Comparison of ENCODE assay signal across 29 cellular contexts in the genomic region with DNA sequence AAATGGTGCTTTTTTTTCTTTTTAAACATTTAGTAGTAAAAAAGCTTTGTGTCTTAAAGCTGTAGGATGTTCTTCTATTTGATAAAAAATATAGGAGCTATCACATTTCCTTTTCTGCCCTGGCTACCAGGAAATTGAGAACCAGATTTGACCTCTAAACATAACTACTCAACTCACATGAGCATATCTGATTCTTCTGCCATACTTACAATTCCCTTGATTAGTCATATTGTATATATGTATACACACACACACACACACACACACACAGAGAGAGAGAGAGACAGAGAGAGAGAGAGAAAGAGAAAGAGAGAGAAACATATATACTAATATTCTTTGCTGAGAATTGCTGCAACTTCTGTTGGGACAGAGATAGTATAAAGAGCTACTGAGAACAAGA. TPM values are rescaled to one million over a fixed set of nuclear protein-coding genes. Genes with fewer than 3 reads are reported as not detected.
DNase-seq lines count a peak whose midpoint lies in the region; TF ChIP-seq lines count a peak whose summit lies in the region.
"Had no signal": no experiment of that assay in that cellular context is flagged by ENCODE, and none has a peak within 500 bp of the region (broad histone marks: within the 10 kb centered on the region; RNA-seq: fewer than 3 reads in every experiment).

No MANE protein-coding gene starts in this region.

- TF ChIP-seq CTCF in fibroblast of villous mesenchyme (IDR thresholded peaks at IDR 0.05; ENCODE audit: insufficient read depth, low read depth, low read length) = no peak
- no peak for TF ChIP-seq CTCF in GM20000 (IDR thresholded peaks at IDR 0.05; ENCODE audit: extremely low read depth, missing control alignments)

- CTCF ChIA-PET in activated naive CD4-positive, alpha-beta T cell treated with anti-CD3 and anti-CD28 coated beads, Interleukin-2, amount 10 ng/mL, durations not matched to agents 7 days and 5 days (lab: Charles Lee) = no interaction called here

- no peaks in the 10 kb centered on the region for H3K9me3 Mint-ChIP-seq in activated naive CD4-positive, alpha-beta T cell treated with anti-CD3 and anti-CD28 coated beads, Interleukin-2, amount 50 U/mL, for 24 hours
- H3K9me3 Mint-ChIP-seq in activated naive CD4-positive, alpha-beta T cell treated with anti-CD3 and anti-CD28 coated beads, Interleukin-2, amount 10 ng/mL, durations not matched to agents 7 days and 5 days = peaks cover 3% of the 10 kb centered on the region
- peaks cover 0 to 1% (median 0%) of the 10 kb centered on the region in 6 donors for H3K9me3 Mint-ChIP-seq in immature natural killer cell

- DNase-seq in activated naive CD4-positive, alpha-beta T cell treated with anti-CD3 and anti-CD28 coated beads, Interleukin-2, amount 10 ng/mL, durations not matched to agents 7 days and 5 days = no peak
- peak; percentile 31 for DNase-seq in LHCN-M2 (ENCODE audit: low read depth)
- DNase-seq in fibroblast of villous mesenchyme (ENCODE audit: low read depth) = peak; percentile 5
- DNase-seq in medulla oblongata (ENCODE audit: extremely low spot score) = no peak
- DNase-seq in GM20000 (ENCODE audit: low spot score) = no peak
- no peak for DNase-seq in immature natural killer cell
- DNase-seq: AML-193; CD4-positive, alpha-beta T cell; EL; GF-D8; Kasumi-1; MV-4-11; NCI-H1105; NCI-H146; NCI-H1930; NCI-H446 treated with DMSO at 0.1 percent for 48 hours; NCI-H526; NCI-H82; NK-92 treated with Interleukin-12 subunit alpha and Interleukin-12 subunit beta, amount 100 ng/mL, for 24 hours; PC-3; SK-N-SH had no signal

- no peaks in the 10 kb centered on the region for H3K4me1 Mint-ChIP-seq in activated naive CD4-positive, alpha-beta T cell treated with anti-CD3 and anti-CD28 coated beads, Interleukin-2, amount 50 U/mL, for 24 hours
- no peaks in the 10 kb centered on the region for H3K4me1 Mint-ChIP-seq in activated naive CD4-positive, alpha-beta T cell treated with anti-CD3 and anti-CD28 coated beads, Interleukin-2, amount 10 ng/mL, durations not matched to agents 7 days and 5 days
- no peaks in the 10 kb centered on the region for H3K4me1 Mint-ChIP-seq in immature natural killer cell

- H3K36me3 Mint-ChIP-seq in activated naive CD4-positive, alpha-beta T cell treated with anti-CD3 and anti-CD28 coated beads, Interleukin-2, amount 50 U/mL, for 24 hours = peaks cover 22% of the 10 kb centered on the region
- H3K36me3 Mint-ChIP-seq in activated naive CD4-positive, alpha-beta T cell treated with anti-CD3 and anti-CD28 coated beads, Interleukin-2, amount 10 ng/mL, durations not matched to agents 7 days and 5 days = peaks cover 47% of the 10 kb centered on the region
- peaks cover 21 to 39% (median 29%) of the 10 kb centered on the region in 3 donors for H3K36me3 Mint-ChIP-seq in immature natural killer cell

- peak overlapping the region; percentile 5 for H3K27ac Mint-ChIP-seq in activated naive CD4-positive, alpha-beta T cell treated with anti-CD3 and anti-CD28 coated beads, Interleukin-2, amount 50 U/mL, for 24 hours
- no peak overlapping the region for H3K27ac Mint-ChIP-seq in activated naive CD4-positive, alpha-beta T cell treated with anti-CD3 and anti-CD28 coated beads, Interleukin-2, amount 10 ng/mL, durations not matched to agents 7 days and 5 days
- H3K27ac Mint-ChIP-seq in immature natural killer cell = no peak overlapping the region
- H3K27ac Mint-ChIP-seq: CD4-positive, alpha-beta T cell had no signal

- no peak overlapping the region for H3K4me3 Mint-ChIP-seq in activated naive CD4-positive, alpha-beta T cell treated with anti-CD3 and anti-CD28 coated beads, Interleukin-2, amount 50 U/mL, for 24 hours
- no peak overlapping the region for H3K4me3 Mint-ChIP-seq in activated naive CD4-positive, alpha-beta T cell treated with anti-CD3 and anti-CD28 coated beads, Interleukin-2, amount 10 ng/mL, durations not matched to agents 7 days and 5 days
- no peak overlapping the region for H3K4me3 Mint-ChIP-seq in immature natural killer cell
- H3K4me3 Mint-ChIP-seq: CD4-positive, alpha-beta T cell had no signal

- H3K27me3 Mint-ChIP-seq in activated naive CD4-positive, alpha-beta T cell treated with anti-CD3 and anti-CD28 coated beads, Interleukin-2, amount 50 U/mL, for 24 hours = no peaks in the 10 kb centered on the region
- no peaks in the 10 kb centered on the region for H3K27me3 Mint-ChIP-seq in activated naive CD4-positive, alpha-beta T cell treated with anti-CD3 and anti-CD28 coated beads, Interleukin-2, amount 10 ng/mL, durations not matched to agents 7 days and 5 days
- H3K27me3 Mint-ChIP-seq in immature natural killer cell (ENCODE audit: low read depth in 3 of 3) = no peaks in the 10 kb centered on the region
- H3K27me3 Mint-ChIP-seq: CD4-positive, alpha-beta T cell had no signal

- H3K4me3 ChIP-seq in fibroblast of villous mesenchyme (ENCODE audit: low read depth, low read length) = no peak overlapping the region
- H3K4me3 ChIP-seq: BLaER1 treated with 17β-estradiol and CSF1 and Interleukin-3, amounts not matched to agents 10 nM and 100 nM; K562 had no signal

RNA-seq across cellular contexts. Expression of a gene that starts 23.0 kb away (rescaled TPM):
- total RNA-seq in LHCN-M2 (2014; rRNA removed) (not detected in 2 replicates), fibroblast of villous mesenchyme (0.43 and 0.64 TPM in 2 replicates)
- not detected for polyA plus RNA-seq in LHCN-M2 (2012)
- polyA plus RNA-seq in immature natural killer cell = not detected
- total RNA-seq: A172; CD4-positive, alpha-beta T cell; H4; HepG2; HT1080; MCF 10A; PC-3 had no signal
- polyA plus RNA-seq: HepG2, K562, SK-N-SH had no signal

Comparison
In these comparisons a context has a peak if more than half of its experiments do, and no peak if none do; other contexts are left out.
1. DNase-seq: peak in LHCN-M2 (single experiment) and fibroblast of villous mesenchyme (single experiment); none in activated naive CD4-positive, alpha-beta T cell treated with anti-CD3 and anti-CD28 coated beads, Interleukin-2, amount 10 ng/mL, durations not matched to agents 7 days and 5 days (single experiment), medulla oblongata (single experiment), GM20000 (single experiment) and immature natural killer cell (0 of 3).